In genomic region chr10:71899665-71900412, GRCh38 we compare ENCODE assay signal across 1 cellular context.
TF ChIP-seq lines count a peak whose summit lies in the region.

No MANE protein-coding gene starts in this region.

TF ChIP-seq in HepG2, 621 proteins besides CTCF, POLR2A, EP300 and RAD21:
- TF ChIP-seq BCL3 (CRISPR knock-in tag; IDR thresholded peaks at IDR 0.05) (no peak), U2AF1 (optimal IDR thresholded peaks at IDR 0.05; ENCODE audit: low read depth, low read length) (no peak), E2F1 (CRISPR knock-in tag; IDR thresholded peaks at IDR 0.05) (no peak), NFKBIZ (CRISPR knock-in tag; IDR thresholded peaks at IDR 0.05) (no peak), RERE (CRISPR knock-in tag; IDR thresholded peaks at IDR 0.05; ENCODE audit: low read depth) (no peak), RFX1 (IDR thresholded peaks at IDR 0.05) (no peak), NFAT5 (CRISPR knock-in tag; IDR thresholded peaks at IDR 0.05) (no peak), CC2D1A (CRISPR knock-in tag; IDR thresholded peaks at IDR 0.05) (no peak)
